In the genomic region with DNA sequence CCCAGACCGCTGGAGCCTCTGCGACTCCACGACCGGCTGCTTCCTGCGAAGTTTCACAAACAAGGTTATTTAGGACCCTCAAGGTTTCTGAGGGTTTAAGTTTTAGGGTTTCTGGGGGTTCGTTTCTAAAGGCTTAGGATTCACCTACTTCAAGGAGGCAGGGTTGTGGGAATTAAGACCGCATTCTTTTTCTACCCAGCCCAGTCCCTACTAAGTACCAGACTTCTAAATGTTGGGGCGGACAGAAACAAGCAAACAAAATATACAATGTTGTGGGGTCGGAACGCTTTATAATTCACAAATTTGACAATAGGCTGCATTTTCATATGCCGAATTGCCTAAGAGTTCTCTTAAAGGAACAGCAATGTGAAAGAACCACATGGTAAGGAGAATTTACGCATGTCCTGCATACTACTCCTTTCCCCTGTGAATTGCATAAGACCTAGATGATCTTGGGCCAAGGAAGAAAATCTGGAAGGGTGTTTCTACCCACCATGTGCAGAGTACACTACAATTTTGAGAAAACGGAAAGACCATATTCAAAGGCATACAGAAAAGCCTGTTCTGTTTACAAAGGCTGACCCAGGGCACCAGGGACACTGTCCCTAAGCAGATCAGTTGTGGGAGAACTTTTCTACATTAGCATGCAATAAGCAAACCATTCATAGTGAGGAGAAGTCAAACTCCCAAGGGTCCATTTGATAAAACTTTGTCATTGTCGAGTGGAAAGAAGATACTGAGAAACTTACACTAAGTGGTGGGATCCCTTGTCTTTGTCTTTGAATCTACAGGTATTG, we compare ENCODE assay signal across 8 cellular contexts.
DNase-seq lines count a peak whose midpoint lies in the region; ATAC-seq, FAIRE-seq and TF ChIP-seq lines count a peak whose summit lies in the region.

No MANE protein-coding gene starts in this region.

- DNase-seq in activated naive CD4-positive, alpha-beta T cell treated with Interleukin-2 at 50 U/mL for 16 hours = no peak
- DNase-seq in astrocyte (ENCODE audit: low read depth) (no peak), HepG2 (ENCODE audit: low spot score) (no peak), type B pancreatic cell (ENCODE audit: extremely low spot score, unreplicated experiment) (no peak), NCI-H187 treated with DMSO at 0.1 percent for 48 hours (lab: John Stamatoyannopoulos, UW) (no peak), Ammon's horn (ENCODE audit: low spot score) (no peak)

- no peaks in the 10 kb centered on the region for H4K20me1 ChIP-seq in astrocyte (ENCODE audit: insufficient read depth, low read length)
- no peaks in the 10 kb centered on the region for H4K20me1 ChIP-seq in HepG2 (ENCODE audit: insufficient read depth, low read length)

- H3K4me2 ChIP-seq in astrocyte (ENCODE audit: low read length) = peak overlapping the region; percentile 94
- peak overlapping the region; percentile 77 for H3K4me2 ChIP-seq in HepG2 (ENCODE audit: low read depth, low read length)

- no peak for TF ChIP-seq POLR2A in HepG2 (IDR thresholded peaks at IDR 0.05; ENCODE audit: insufficient read depth in 1 of 2, low read depth in 2 of 2, low read length in 2 of 2)

- peak; percentile 53 for ATAC-seq in HepG2
- no peak for ATAC-seq in GM21723 (IDR thresholded peaks at IDR 0.05; ENCODE audit: unreplicated experiment)

- 27% methylated on average over 9 of the region's 14 CpGs for WGBS in HepG2 (ENCODE audit: low lambda C conversion rate)

- TF ChIP-seq CTCF in astrocyte (IDR thresholded peaks at IDR 0.05; ENCODE audit: insufficient read depth, low read depth, low read length) (no peak), HepG2 (CRISPR knock-in tag; IDR thresholded peaks at IDR 0.05) (no peak), type B pancreatic cell (conservative IDR thresholded peaks at IDR 0.05) (no peak)

- POLR2A ChIA-PET in HepG2 (lab: Yijun Ruan, JAX) = interaction anchor here (1.6 kb wide), 1 partner anchor 55 kb away, joined by 3 read pairs; no protein-coding TSS in a partner anchor

- no peaks in the 10 kb centered on the region for H3K9me3 ChIP-seq in astrocyte (ENCODE audit: insufficient read depth, low read depth, low read length)
- no peaks in the 10 kb centered on the region for H3K9me3 ChIP-seq in HepG2 (ENCODE audit: low read length)

- no peaks in the 10 kb centered on the region for H3K9me3 Mint-ChIP-seq in activated naive CD4-positive, alpha-beta T cell treated with anti-CD3 and anti-CD28 coated beads, Interleukin-2, amount 50 U/mL, for 24 hours
- H3K9me3 Mint-ChIP-seq in astrocyte (ENCODE audit: unreplicated experiment) = no peaks in the 10 kb centered on the region
- H3K9me3 Mint-ChIP-seq in type B pancreatic cell = no peaks in the 10 kb centered on the region

- H3K4me1 Mint-ChIP-seq in activated naive CD4-positive, alpha-beta T cell treated with anti-CD3 and anti-CD28 coated beads, Interleukin-2, amount 50 U/mL, for 24 hours = peaks cover 57% of the 10 kb centered on the region
- H3K4me1 Mint-ChIP-seq in astrocyte (ENCODE audit: low read depth, unreplicated experiment) = peaks cover 27% of the 10 kb centered on the region
- H3K4me1 Mint-ChIP-seq in type B pancreatic cell (ENCODE audit: unreplicated experiment) = peaks cover 20% of the 10 kb centered on the region

- CTCF ChIA-PET in HepG2 (lab: Yijun Ruan, JAX; ENCODE audit: low intra/inter-chr PET ratio, low total read pairs) = no interaction called here

- intact Hi-C loops in HepG2 (cut with micrococcal nuclease; ENCODE audit: unreplicated experiment) = no loop called here

- H2AFZ ChIP-seq in astrocyte (ENCODE audit: low read depth, low read length) (peak overlapping the region; percentile 82), HepG2 (ENCODE audit: low read length) (no peak overlapping the region)

- peaks cover 5% of the 10 kb centered on the region for H3K27me3 ChIP-seq in astrocyte (ENCODE audit: insufficient read depth, low read length)
- H3K27me3 ChIP-seq in HepG2 (ENCODE audit: control insufficient read depth in 1 of 2, insufficient read depth in 2 of 2, low read length in 2 of 2) = peaks cover 0 to 13% of the 10 kb centered on the region in 2 experiments; a peak in 1 of 5 replicates

- peaks cover 2% of the 10 kb centered on the region for H3K36me3 Mint-ChIP-seq in activated naive CD4-positive, alpha-beta T cell treated with anti-CD3 and anti-CD28 coated beads, Interleukin-2, amount 50 U/mL, for 24 hours
- H3K36me3 Mint-ChIP-seq in astrocyte (ENCODE audit: low read depth, unreplicated experiment) = no peaks in the 10 kb centered on the region
- H3K36me3 Mint-ChIP-seq in type B pancreatic cell = peaks cover 3% of the 10 kb centered on the region

- BruUV-seq in HepG2 (replicated peaks; lab: Mats Ljungman, UMichigan) = no TSS peak

- FAIRE-seq in astrocyte (lab: Jason Lieb, UNC) = no peak
- FAIRE-seq in HepG2 (lab: Jason Lieb, UNC) = peak; percentile 56

- TF ChIP-seq EP300 in HepG2 (IDR thresholded peaks at IDR 0.05; ENCODE audit: low read depth in 2 of 2, low read length in 2 of 2) (no peak), HepG2 (CRISPR knock-in tag; IDR thresholded peaks at IDR 0.05; ENCODE audit: borderline replicate concordance) (no peak)

- no peak for TF ChIP-seq RAD21 in HepG2 (CRISPR knock-in tag; IDR thresholded peaks at IDR 0.05)

- H3K27ac ChIP-seq in astrocyte (ENCODE audit: low read depth, low read length) = no peak overlapping the region
- H3K27ac ChIP-seq in HepG2 (ENCODE audit: extremely low read length, insufficient read depth, low read length) = peak overlapping the region; percentile 57

- H3K27ac Mint-ChIP-seq in activated naive CD4-positive, alpha-beta T cell treated with anti-CD3 and anti-CD28 coated beads, Interleukin-2, amount 50 U/mL, for 24 hours = peak overlapping the region; percentile 72
- H3K27ac Mint-ChIP-seq in astrocyte (ENCODE audit: unreplicated experiment) = no peak overlapping the region
- peak overlapping the region; percentile 17 for H3K27ac Mint-ChIP-seq in type B pancreatic cell

- in situ Hi-C loops in HepG2 (cut with HindIII; ENCODE audit: extremely low pct_ligation_motif_present, low pct_unique_long_range_greater_than_20kb) = no loop called here

- H3K4me3 ChIP-seq in astrocyte (ENCODE audit: insufficient read depth, low read depth, low read length) (peak overlapping the region; percentile 69), HepG2 (replicated peaks in 1 of 3; ENCODE audit: insufficient read depth in 1 of 3, low read depth in 2 of 3, low read length in 3 of 3) (peak overlapping the region; percentile 58 to 77 (median 64); a peak in 5 of 6 replicates)

- H3K4me1 ChIP-seq in astrocyte (ENCODE audit: insufficient read depth, low read length) (peaks cover 31% of the 10 kb centered on the region), HepG2 (ENCODE audit: insufficient read depth, low read length) (peaks cover 56% of the 10 kb centered on the region)

- H3K9ac ChIP-seq in astrocyte (ENCODE audit: low read length) (peak overlapping the region; percentile 85), HepG2 (ENCODE audit: insufficient read depth, low read depth, low read length) (peak overlapping the region; percentile 61)

- H3K27me3 Mint-ChIP-seq in activated naive CD4-positive, alpha-beta T cell treated with anti-CD3 and anti-CD28 coated beads, Interleukin-2, amount 50 U/mL, for 24 hours = no peaks in the 10 kb centered on the region
- no peaks in the 10 kb centered on the region for H3K27me3 Mint-ChIP-seq in astrocyte (ENCODE audit: low read depth, unreplicated experiment)
- H3K27me3 Mint-ChIP-seq in type B pancreatic cell = peaks cover 3% of the 10 kb centered on the region

- H3K79me2 ChIP-seq in astrocyte (ENCODE audit: insufficient read depth, low read length) = no peaks in the 10 kb centered on the region
- H3K79me2 ChIP-seq in HepG2 (ENCODE audit: insufficient read depth, low read length) = peaks cover 3% of the 10 kb centered on the region

- H3K4me3 Mint-ChIP-seq in activated naive CD4-positive, alpha-beta T cell treated with anti-CD3 and anti-CD28 coated beads, Interleukin-2, amount 50 U/mL, for 24 hours = peak overlapping the region; percentile 91
- peak overlapping the region; percentile 29 for H3K4me3 Mint-ChIP-seq in astrocyte (ENCODE audit: unreplicated experiment)
- H3K4me3 Mint-ChIP-seq in type B pancreatic cell = peak overlapping the region; percentile 87

- H3K36me3 ChIP-seq in astrocyte (ENCODE audit: insufficient read depth, low read length) (no peaks in the 10 kb centered on the region), HepG2 (replicated peaks in 1 of 2; ENCODE audit: control insufficient read depth in 1 of 2, insufficient read depth in 2 of 2, low read length in 2 of 2) (no peaks in the 10 kb centered on the region)

TF ChIP-seq in HepG2, 621 proteins besides CTCF, POLR2A, EP300 and RAD21 (continues in another document):
- no peak for TF ChIP-seq ZNF549 (CRISPR knock-in tag; IDR thresholded peaks at IDR 0.05)
- TF ChIP-seq ZEB1 (IDR thresholded peaks at IDR 0.05; ENCODE audit: insufficient replicate concordance, low read depth) = no peak
- peak; percentile 19; the same call in 1 of the 2 replicates for TF ChIP-seq HDAC2 (CRISPR knock-in tag; IDR thresholded peaks at IDR 0.05)
- no peak for TF ChIP-seq ZNF772 (CRISPR knock-in tag; IDR thresholded peaks at IDR 0.05)
- peak; percentile 19; the same call in 1 of the 2 replicates for TF ChIP-seq HDAC1 (CRISPR knock-in tag; IDR thresholded peaks at IDR 0.05)
- TF ChIP-seq KDM2A (CRISPR knock-in tag; IDR thresholded peaks at IDR 0.05; ENCODE audit: borderline replicate concordance, low read depth) = no peak
- no peak for TF ChIP-seq KLF9 (CRISPR knock-in tag; IDR thresholded peaks at IDR 0.05; ENCODE audit: low read depth)
- TF ChIP-seq RBFOX2 (IDR thresholded peaks at IDR 0.05; ENCODE audit: low read depth, low read length) = no peak
- TF ChIP-seq ATF1 (CRISPR knock-in tag; IDR thresholded peaks at IDR 0.05) = no peak
- peak in 1 of 2 experiments; percentile 42; a peak in 1 of 4 replicates for TF ChIP-seq NR2F1 (CRISPR knock-in tag; IDR thresholded peaks at IDR 0.05)
- no peak for TF ChIP-seq NFRKB (IDR thresholded peaks at IDR 0.05)
- no peak for TF ChIP-seq MED8 (CRISPR knock-in tag; IDR thresholded peaks at IDR 0.05; ENCODE audit: insufficient replicate concordance)
- TF ChIP-seq ZFP41 (CRISPR knock-in tag; IDR thresholded peaks at IDR 0.05; ENCODE audit: borderline replicate concordance) = no peak
- TF ChIP-seq FOXP1 (IDR thresholded peaks at IDR 0.05) = no peak
- TF ChIP-seq FOXP1 (CRISPR knock-in tag; IDR thresholded peaks at IDR 0.05) = peak; percentile 43; the same call in 1 of the 2 replicates
- no peak for TF ChIP-seq ETV5 (CRISPR knock-in tag; IDR thresholded peaks at IDR 0.05; ENCODE audit: borderline replicate concordance)
- no peak; the same call in 1 of the 2 replicates for TF ChIP-seq ZNF792 (CRISPR knock-in tag; IDR thresholded peaks at IDR 0.05)
- TF ChIP-seq RBM39 (IDR thresholded peaks at IDR 0.05; ENCODE audit: low read depth, low read length, poor library complexity, severe bottlenecking) = no peak
- TF ChIP-seq ZNF768 (CRISPR knock-in tag; IDR thresholded peaks at IDR 0.05) = no peak
- no peak for TF ChIP-seq ZNF878 (CRISPR knock-in tag; IDR thresholded peaks at IDR 0.05)

Comparison
In these comparisons a context has a peak if more than half of its experiments do, and no peak if none do; other contexts are left out.
1. H3K4me3 Mint-ChIP-seq: peak in every context shown above with its lines; median percentile 91 in activated naive CD4-positive, alpha-beta T cell treated with anti-CD3 and anti-CD28 coated beads, Interleukin-2, amount 50 U/mL, for 24 hours; 87 in type B pancreatic cell; 29 in astrocyte.